In the genomic region with DNA sequence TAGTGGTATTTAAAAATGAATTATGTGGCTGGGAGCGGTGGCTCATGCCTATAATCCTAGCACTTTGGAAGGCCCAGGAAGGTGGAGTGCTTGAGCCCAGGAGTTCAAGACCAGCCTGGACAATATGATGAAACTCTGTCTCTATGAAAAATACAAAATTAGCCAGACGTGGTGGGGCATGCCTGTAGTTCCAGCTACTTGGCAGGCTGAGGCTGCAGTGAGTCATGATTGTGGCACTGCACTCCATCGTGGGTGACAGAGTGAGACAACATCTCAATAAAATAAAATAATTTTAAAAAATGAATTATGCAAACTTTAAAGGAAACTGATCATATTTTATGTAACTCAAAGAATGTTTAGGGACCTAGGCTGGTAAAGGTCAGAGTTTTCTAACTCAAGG, we compare ENCODE assay signal across 16 cellular contexts. TPM values are rescaled to one million over a fixed set of nuclear protein-coding genes. Genes with fewer than 3 reads are reported as not detected.
DNase-seq lines count a peak whose midpoint lies in the region; ATAC-seq and TF ChIP-seq lines count a peak whose summit lies in the region.
"Had no signal": no experiment of that assay in that cellular context is flagged by ENCODE, and none has a peak within 500 bp of the region (broad histone marks: within the 10 kb centered on the region; RNA-seq: fewer than 3 reads in every experiment).

No MANE protein-coding gene starts in this region.

- H3K4me3 ChIP-seq in coronary artery, result no peak overlapping the region
- H3K4me3 ChIP-seq: BLaER1 treated with 17β-estradiol and CSF1 and Interleukin-3, amounts not matched to agents 10 nM and 100 nM; HAP-1 had no signal

- peaks cover 0 to 7% (median 5%) of the 10 kb centered on the region in 5 donors for H3K27me3 Mint-ChIP-seq in naive thymus-derived CD8-positive, alpha-beta T cell
- H3K27me3 Mint-ChIP-seq in type B pancreatic cell, result no peaks in the 10 kb centered on the region
- H3K27me3 Mint-ChIP-seq: activated T-helper 17 cell treated with anti-CD3 and anti-CD28 coated beads, Interleukin-2, amount 50 U/mL, for 72 hours had no signal

- peak overlapping the region; percentile 40 to 72 for H3K27ac ChIP-seq in coronary artery
- H3K27ac ChIP-seq: BLaER1 treated with 17β-estradiol and CSF1 and Interleukin-3, amounts not matched to agents 10 nM and 100 nM had no signal

- peak overlapping the region in 1 of 10 donors; percentile 24 for H3K27ac Mint-ChIP-seq in naive thymus-derived CD8-positive, alpha-beta T cell
- no peak overlapping the region for H3K27ac Mint-ChIP-seq in type B pancreatic cell
- H3K27ac Mint-ChIP-seq: activated T-helper 17 cell treated with anti-CD3 and anti-CD28 coated beads, Interleukin-2, amount 50 U/mL, for 72 hours; immature natural killer cell had no signal

- H3K4me3 Mint-ChIP-seq in naive thymus-derived CD8-positive, alpha-beta T cell, result no peak overlapping the region
- no peak overlapping the region for H3K4me3 Mint-ChIP-seq in type B pancreatic cell
- H3K4me3 Mint-ChIP-seq: activated T-helper 17 cell treated with anti-CD3 and anti-CD28 coated beads, Interleukin-2, amount 50 U/mL, for 72 hours; immature natural killer cell; naive thymus-derived CD4-positive, alpha-beta T cell had no signal

- peaks cover 0 to 18% (median 0%) of the 10 kb centered on the region in 4 donors for H3K4me1 Mint-ChIP-seq in naive thymus-derived CD8-positive, alpha-beta T cell
- peaks cover 45% of the 10 kb centered on the region for H3K4me1 Mint-ChIP-seq in type B pancreatic cell (ENCODE audit: unreplicated experiment)
- H3K4me1 Mint-ChIP-seq: immature natural killer cell had no signal

- TF ChIP-seq CTCF in coronary artery (IDR thresholded peaks at IDR 0.05), result no peak
- TF ChIP-seq CTCF in type B pancreatic cell (conservative IDR thresholded peaks at IDR 0.05), result no peak

- no peaks in the 10 kb centered on the region for H3K9me3 Mint-ChIP-seq in naive thymus-derived CD8-positive, alpha-beta T cell
- H3K9me3 Mint-ChIP-seq in type B pancreatic cell, result no peaks in the 10 kb centered on the region
- H3K9me3 Mint-ChIP-seq: activated T-helper 17 cell treated with anti-CD3 and anti-CD28 coated beads, Interleukin-2, amount 50 U/mL, for 72 hours; immature natural killer cell; naive thymus-derived CD4-positive, alpha-beta T cell had no signal

- no peak for ATAC-seq in naive thymus-derived CD8-positive, alpha-beta T cell
- ATAC-seq: activated T-helper 17 cell treated with anti-CD3 and anti-CD28 coated beads, Interleukin-2, amount 50 U/mL, for 72 hours; naive thymus-derived CD4-positive, alpha-beta T cell; sciatic nerve had no signal

- DNase-seq in EH (ENCODE audit: low read depth) (peak; percentile 20), NCI-H1694 (lab: John Stamatoyannopoulos, UW) (peak; percentile 26), coronary artery (ENCODE audit: low spot score) (no peak), kidney tubule cell (ENCODE audit: low spot score) (peak; percentile 76), type B pancreatic cell (ENCODE audit: extremely low spot score, unreplicated experiment) (no peak)
- DNase-seq in activated CD8-positive, alpha-beta memory T cell treated with anti-CD3 and anti-CD28 coated beads, Interleukin-2, amount 50 U/mL, for 4 hours, result no peak
- no peak for DNase-seq in naive thymus-derived CD8-positive, alpha-beta T cell
- no peak for DNase-seq in activated effector memory CD4-positive, alpha-beta T cell treated with Interleukin-2 at 50 U/mL for 16 hours
- DNase-seq: activated CD4-positive, alpha-beta T cell treated with anti-CD3 and anti-CD28 coated beads for 4 hours; immature natural killer cell; naive thymus-derived CD4-positive, alpha-beta T cell; NCI-H1436 had no signal

- POLR2A ChIA-PET in naive thymus-derived CD8-positive, alpha-beta T cell (lab: Charles Lee), result no interaction called here

- peaks cover 0 to 1% (median 0%) of the 10 kb centered on the region in 3 donors for H3K36me3 Mint-ChIP-seq in naive thymus-derived CD8-positive, alpha-beta T cell
- no peaks in the 10 kb centered on the region for H3K36me3 Mint-ChIP-seq in type B pancreatic cell

RNA-seq across cellular contexts. Expression of a gene that starts 26.2 kb away (rescaled TPM):
- 10 to 100 TPM; 10.1 to 13.0 TPM for total RNA-seq in naive thymus-derived CD8-positive, alpha-beta T cell
- 10 to 100 TPM in 1 of 3 donors, 1 to 10 TPM in 2; 1.0 to 12.9 (median 5.4) TPM for polyA plus RNA-seq in naive thymus-derived CD8-positive, alpha-beta T cell
- 54.6 and 68.3 TPM in 2 replicates for total RNA-seq in type B pancreatic cell (ENCODE audit: low replicate concordance)

Comparison
In these comparisons a context has a peak if more than half of its experiments do, and no peak if none do; other contexts are left out.
1. DNase-seq: peak in EH (single experiment), NCI-H1694 (single experiment) and kidney tubule cell (single experiment); none in coronary artery (single experiment), activated CD8-positive, alpha-beta memory T cell treated with anti-CD3 and anti-CD28 coated beads, Interleukin-2, amount 50 U/mL, for 4 hours (single experiment), naive thymus-derived CD8-positive, alpha-beta T cell (0 of 10), activated effector memory CD4-positive, alpha-beta T cell treated with Interleukin-2 at 50 U/mL for 16 hours (single experiment) and type B pancreatic cell (single experiment).